Comparison of ENCODE assay signal across 13 cellular contexts in genomic region chr14:95741051-95741490, GRCh38. TPM values are rescaled to one million over a fixed set of nuclear protein-coding genes. Genes with fewer than 3 reads are reported as not detected.
A peak's percentile ranks its signal among the peaks of the same experiment; 100 is the strongest.
DNase-seq lines count a peak whose midpoint lies in the region; ATAC-seq, FAIRE-seq and TF ChIP-seq lines count a peak whose summit lies in the region.
"Had no signal": no experiment of that assay in that cellular context is flagged by ENCODE, and none has a peak within 500 bp of the region (broad histone marks: within the 10 kb centered on the region; RNA-seq: fewer than 3 reads in every experiment).

No MANE protein-coding gene starts in this region.

- DNase-seq in COLO829 (ENCODE audit: low spot score) (peak; percentile 90), HuH-7.5 (ENCODE audit: low spot score) (peak; percentile 12), NCI-H345 (lab: John Stamatoyannopoulos, UW) (peak; percentile 95), AML-193 (lab: John Stamatoyannopoulos, UW) (no peak), H54 (ENCODE audit: insufficient read length, low spot score) (no peak), mesenteric fat pad (ENCODE audit: low spot score) (no peak)
- DNase-seq in stimulated activated naive CD4-positive, alpha-beta T cell (lab: John Stamatoyannopoulos, UW), result no peak
- DNase-seq: activated gamma-delta T cell treated with Interleukin-2 at 50 U/mL for 16 hours; esophagus squamous epithelium; psoas muscle; stimulated activated CD4-positive, alpha-beta T cell treated with anti-CD3 and anti-CD28 coated beads, Interleukin-2, amount 100 ng/mL, for 48 hours; stimulated activated naive CD8-positive, alpha-beta T cell treated with anti-CD3 and anti-CD28 coated beads, Interleukin-15, Interleukin-2, amounts not matched to agents 100 U/mL and 50 U/mL, for 24 hours had no signal

- TF ChIP-seq POLR2A in H54 (IDR thresholded peaks at IDR 0.05; ENCODE audit: low read depth, low read length), result no peak

- peak; percentile 85 for ATAC-seq in esophagus mucosa
- ATAC-seq: psoas muscle; stimulated activated naive CD8-positive, alpha-beta T cell treated with anti-CD3 and anti-CD28 coated beads, Interleukin-15, Interleukin-2, amounts not matched to agents 100 U/mL and 50 U/mL, for 24 hours had no signal

- no peak for FAIRE-seq in H54 (lab: Jason Lieb, UNC)

RNA-seq across cellular contexts. Expression of gene TCL1A, which starts 27.1 kb away (rescaled TPM):
- total RNA-seq in esophagus mucosa (0.40 TPM), mesenteric fat pad (not detected)
- total RNA-seq: esophagus squamous epithelium had no signal

RNA-seq across cellular contexts. Expression of gene TCL1B, which starts 54.8 kb away (rescaled TPM):
- total RNA-seq in esophagus mucosa (not detected), mesenteric fat pad (not detected)
- total RNA-seq: esophagus squamous epithelium, psoas muscle had no signal

Comparison
In these comparisons a context has a peak if more than half of its experiments do, and no peak if none do; other contexts are left out.
1. DNase-seq: peak in COLO829 (single experiment), HuH-7.5 (single experiment) and NCI-H345 (single experiment); none in stimulated activated naive CD4-positive, alpha-beta T cell (0 of 6), AML-193 (0 of 2), H54 (single experiment) and mesenteric fat pad (single experiment).